Comparison of ENCODE assay signal across 20 cellular contexts in genomic region chr6:106659859-106660258, GRCh38.
"Had no signal": no experiment of that assay in that cellular context is flagged by ENCODE, and none has a peak within 500 bp of the region (broad histone marks: within the 10 kb centered on the region; RNA-seq: fewer than 3 reads in every experiment).

No MANE protein-coding gene starts in this region.

- H3K4me3 ChIP-seq: dorsolateral prefrontal cortex, hepatocyte, left lung, prostate gland, suprapubic skin, transverse colon had no signal

- H3K4me1 Mint-ChIP-seq: T-helper 17 cell had no signal

- DNase-seq: activated CD4-positive, alpha-beta T cell treated with anti-CD3 and anti-CD28 coated beads for 36 hours; activated CD4-positive, alpha-beta T cell treated with anti-CD3 and anti-CD28 coated beads, Interleukin-2, amount 50 U/mL, for 48 hours; activated T-cell treated with anti-CD3 and anti-CD28 coated beads for 4 hours; amygdala; caudate nucleus; dorsolateral prefrontal cortex; foreskin fibroblast; left lung; mammary epithelial cell; naive thymus-derived CD4-positive, alpha-beta T cell; right cardiac atrium; stimulated activated naive CD8-positive, alpha-beta T cell treated with anti-CD3 and anti-CD28 coated beads, Interleukin-15, amount 100 ng/mL, for 72 hours; T-helper 17 cell; transverse colon; WERI-Rb-1 had no signal

- H3K27me3 Mint-ChIP-seq: activated CD4-positive, alpha-beta T cell treated with anti-CD3 and anti-CD28 coated beads for 36 hours; activated naive CD8-positive, alpha-beta T cell; naive thymus-derived CD4-positive, alpha-beta T cell; stimulated activated naive CD8-positive, alpha-beta T cell treated with anti-CD3 and anti-CD28 coated beads, Interleukin-15, amount 100 ng/mL, for 72 hours; T-helper 17 cell had no signal

- H3K27ac Mint-ChIP-seq: activated CD4-positive, alpha-beta T cell treated with anti-CD3 and anti-CD28 coated beads for 36 hours; activated naive CD8-positive, alpha-beta T cell; activated T-helper 1 cell treated with anti-CD3 and anti-CD28 coated beads, Interleukin-12 subunit alpha, Interleukin-12 subunit beta, Interleukin-2, Interleukin-4 antibody, amounts not matched to agents 30 ng/mL and 10 ng/mL and 1 ng/mL, durations not matched to agents 14 hours and 24 hours and 36 hours; T-helper 17 cell had no signal

- H3K4me1 ChIP-seq: left lung, prostate gland, suprapubic skin, transverse colon had no signal

- H3K27me3 ChIP-seq: dorsolateral prefrontal cortex, hepatocyte, left lung, suprapubic skin, transverse colon had no signal

- H3K9me3 ChIP-seq: prostate gland had no signal

- H3K4me3 Mint-ChIP-seq: activated CD4-positive, alpha-beta T cell treated with anti-CD3 and anti-CD28 coated beads for 36 hours; activated naive CD8-positive, alpha-beta T cell; activated T-helper 1 cell treated with anti-CD3 and anti-CD28 coated beads, Interleukin-12 subunit alpha, Interleukin-12 subunit beta, Interleukin-2, Interleukin-4 antibody, amounts not matched to agents 30 ng/mL and 10 ng/mL and 1 ng/mL, durations not matched to agents 14 hours and 24 hours and 36 hours; naive thymus-derived CD4-positive, alpha-beta T cell; stimulated activated naive CD8-positive, alpha-beta T cell treated with anti-CD3 and anti-CD28 coated beads, Interleukin-15, amount 100 ng/mL, for 72 hours; T-helper 17 cell had no signal

- H3K27ac ChIP-seq: dorsolateral prefrontal cortex, hepatocyte, left lung, prostate gland, suprapubic skin, transverse colon, WERI-Rb-1 had no signal

- ATAC-seq: activated CD4-positive, alpha-beta T cell treated with anti-CD3 and anti-CD28 coated beads for 36 hours; left lung; naive thymus-derived CD4-positive, alpha-beta T cell; right cardiac atrium; stimulated activated naive CD8-positive, alpha-beta T cell treated with anti-CD3 and anti-CD28 coated beads, Interleukin-15, amount 100 ng/mL, for 72 hours; T-helper 17 cell had no signal
